In genomic region chr4:180827610-180828009, GRCh38 we compare ENCODE assay signal across 8 cellular contexts.
DNase-seq lines count a peak whose midpoint lies in the region; ATAC-seq and TF ChIP-seq lines count a peak whose summit lies in the region.

No MANE protein-coding gene starts in this region.

- H3K27me3 ChIP-seq in BJ (ENCODE audit: control insufficient read depth, insufficient read depth, low read length): no peaks in the 10 kb centered on the region
- no peaks in the 10 kb centered on the region for H3K27me3 ChIP-seq in endodermal cell (ENCODE audit: control insufficient read depth, insufficient read depth, low read length, poor library complexity, severe bottlenecking)

- H3K36me3 ChIP-seq in BJ (ENCODE audit: control insufficient read depth, insufficient read depth, low read length) (no peaks in the 10 kb centered on the region), endodermal cell (ENCODE audit: control insufficient read depth, insufficient read depth, low read length) (no peaks in the 10 kb centered on the region)

- H3K27ac Mint-ChIP-seq in endodermal cell (no peak overlapping the region), osteocyte (ENCODE audit: unreplicated experiment) (peak overlapping the region; percentile 81)

- no peak for ATAC-seq in GM18909 (IDR thresholded peaks at IDR 0.05; ENCODE audit: poor library complexity, unreplicated experiment)

- H3K36me3 Mint-ChIP-seq in endodermal cell (ENCODE audit: low read depth) (no peaks in the 10 kb centered on the region), osteocyte (ENCODE audit: unreplicated experiment) (no peaks in the 10 kb centered on the region)

- H3K4me1 Mint-ChIP-seq in endodermal cell (no peaks in the 10 kb centered on the region), osteocyte (ENCODE audit: unreplicated experiment) (peaks cover 11% of the 10 kb centered on the region)

- H3K9ac ChIP-seq in endodermal cell (ENCODE audit: extremely low read depth, low read length, poor library complexity, severe bottlenecking): no peak overlapping the region

- WGBS in endodermal cell (ENCODE audit: insufficient coverage in 1 of 2, insufficient read length in 1 of 2), 2 experiments: 87 to 91% methylated on average over 2 to 4 of the region's 4 CpGs

- H3K4me1 ChIP-seq in endodermal cell (ENCODE audit: control insufficient read depth, insufficient read depth, low read length): no peaks in the 10 kb centered on the region

- H3K27me3 Mint-ChIP-seq in endodermal cell (ENCODE audit: insufficient read depth): no peaks in the 10 kb centered on the region
- H3K27me3 Mint-ChIP-seq in osteocyte (ENCODE audit: unreplicated experiment): no peaks in the 10 kb centered on the region

- H3K9me3 ChIP-seq in endodermal cell (ENCODE audit: control insufficient read depth, low read length): no peaks in the 10 kb centered on the region

- H3K27ac ChIP-seq in endodermal cell (ENCODE audit: low read depth, low read length): no peak overlapping the region

- TF ChIP-seq CTCF in BJ (IDR thresholded peaks at IDR 0.05; ENCODE audit: insufficient read depth, low read depth, low read length) (no peak), endodermal cell (conservative IDR thresholded peaks at IDR 0.05) (no peak), osteocyte (IDR thresholded peaks at IDR 0.05) (no peak)

- H3K9me3 Mint-ChIP-seq in endodermal cell (peaks cover 5% of the 10 kb centered on the region), osteocyte (ENCODE audit: unreplicated experiment) (peaks cover 5% of the 10 kb centered on the region)

- POLR2A ChIA-PET in BJ (lab: Charles Lee): no interaction called here

- no peak overlapping the region for H3K4me3 Mint-ChIP-seq in endodermal cell
- H3K4me3 Mint-ChIP-seq in osteocyte (ENCODE audit: unreplicated experiment): no peak overlapping the region

- DNase-seq in BJ (ENCODE audit: low read depth) (no peak), NCI-H146 treated with DMSO at 0.1 percent for 48 hours (lab: John Stamatoyannopoulos, UW; ENCODE audit: unreplicated experiment) (peak; percentile 18), endodermal cell (peak; percentile 43), osteocyte (ENCODE audit: extremely low spot score, unreplicated experiment) (no peak), germinal center (ENCODE audit: low spot score) (no peak), activated T-cell treated with anti-CD3 and anti-CD28 coated beads for 4 hours (no peak), NCI-H1105 (lab: John Stamatoyannopoulos, UW) (no peak)

- H3K4me3 ChIP-seq in BJ (ENCODE audit: low read depth, low read length) (peak overlapping the region; percentile 25), endodermal cell (ENCODE audit: low read length) (no peak overlapping the region)

- CTCF ChIA-PET in BJ (lab: Yijun Ruan, JAX): interaction anchor here (0.6 to 1.3 kb wide), 5 partner anchors 16 to 648 kb away, joined by 3 to 4 read pairs (median 3); no protein-coding TSS in a partner anchor

Comparison
In these comparisons a context has a peak if more than half of its experiments do, and no peak if none do; other contexts are left out.
1. DNase-seq: peak in NCI-H146 treated with DMSO at 0.1 percent for 48 hours (single experiment) and endodermal cell (single experiment); none in BJ (single experiment), osteocyte (single experiment), germinal center (single experiment), activated T-cell treated with anti-CD3 and anti-CD28 coated beads for 4 hours (single experiment) and NCI-H1105 (single experiment).